In the genomic region with DNA sequence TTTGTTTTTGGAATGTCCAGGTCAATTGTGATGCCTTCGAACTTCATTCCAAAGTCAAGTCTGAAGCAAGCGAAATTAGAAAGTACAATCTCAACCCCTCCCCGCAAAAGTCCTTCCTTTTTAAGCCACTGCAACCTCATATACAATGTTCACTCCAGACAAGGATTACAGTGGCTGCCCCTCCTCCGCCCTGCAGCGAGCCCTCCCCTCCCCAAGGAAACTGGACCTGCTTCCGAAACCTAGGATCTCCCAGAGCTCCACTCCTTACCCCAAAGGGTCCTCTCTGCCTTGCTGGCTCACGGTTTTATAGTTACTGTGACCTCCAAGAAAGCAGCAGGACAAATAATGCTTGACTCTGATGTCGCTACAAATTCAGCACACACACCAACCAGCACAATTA, we compare ENCODE assay signal across 27 cellular contexts.
"Had no signal": no experiment of that assay in that cellular context is flagged by ENCODE, and none has a peak within 500 bp of the region (broad histone marks: within the 10 kb centered on the region; RNA-seq: fewer than 3 reads in every experiment).

No MANE protein-coding gene starts in this region.

- H3K27me3 ChIP-seq: breast epithelium, esophagus squamous epithelium, pancreas, sigmoid colon, upper lobe of left lung, vagina had no signal

- H3K36me3 ChIP-seq: breast epithelium, prostate gland had no signal

- H3K27ac ChIP-seq: breast epithelium, epithelial cell of prostate, esophagus squamous epithelium, pancreas, prostate gland, sigmoid colon, upper lobe of left lung, vagina had no signal

- DNase-seq: activated CD4-positive, alpha-beta memory T cell treated with anti-CD3 and anti-CD28 coated beads for 36 hours; activated CD4-positive, alpha-beta T cell treated with anti-CD3 and anti-CD28 coated beads for 48 hours; activated gamma-delta T cell treated with Interleukin-2 at 50 U/mL for 16 hours; activated T-cell treated with anti-CD3 and anti-CD28 coated beads, Interleukin-2, amount 50 U/mL, for 4 hours; esophagus squamous epithelium; left ventricle myocardium superior; naive B cell; nucleus accumbens; pancreas; retina; sigmoid colon; small intestine; stimulated activated CD4-positive, alpha-beta T cell treated with anti-CD3 and anti-CD28 coated beads, Interleukin-4, amount 100 ng/mL, for 24 hours; stimulated activated naive CD8-positive, alpha-beta T cell treated with anti-CD3 and anti-CD28 coated beads, Interleukin-15, amount 100 ng/mL, for 72 hours; substantia nigra; T-cell; upper lobe of left lung had no signal

- H3K4me3 Mint-ChIP-seq: activated CD4-positive, alpha-beta memory T cell treated with anti-CD3 and anti-CD28 coated beads for 36 hours; activated T-cell treated with anti-CD3 and anti-CD28 coated beads, Interleukin-2, amount 50 U/mL, for 4 hours; activated T-helper 17 cell treated with anti-CD3 and anti-CD28 coated beads, Interleukin-2, amount 50 U/mL, for 72 hours; central memory CD8-positive, alpha-beta T cell; dendritic cell treated with granulocyte-macrophage colony-stimulating factor and Interleukin-4, amounts not matched to agents 40 ng/mL and 50 ng/mL, for 4 days; naive B cell; stimulated activated memory B cell treated with anti-CD40 and anti-IgM and Interleukin-4, amounts not matched to agents 10 μg/mL and 1 μg/mL and 100 μg/mL, for 72 hours; stimulated activated naive CD8-positive, alpha-beta T cell treated with anti-CD3 and anti-CD28 coated beads, Interleukin-15, amount 100 ng/mL, for 72 hours; T-cell; T-helper 2 cell treated with Interferon-gamma antibody and Interleukin-4, amounts not matched to agents 5 μg/mL and 100 μg/mL, for 36 hours had no signal

- H3K27ac Mint-ChIP-seq: activated CD4-positive, alpha-beta memory T cell treated with anti-CD3 and anti-CD28 coated beads for 36 hours; activated naive CD4-positive, alpha-beta T cell treated with anti-CD3 and anti-CD28 coated beads, Interleukin-2, amount 50 U/mL, for 72 hours; activated T-helper 17 cell treated with anti-CD3 and anti-CD28 coated beads, Interleukin-2, amount 50 U/mL, for 72 hours; dendritic cell treated with granulocyte-macrophage colony-stimulating factor and Interleukin-4, amounts not matched to agents 40 ng/mL and 50 ng/mL, for 4 days; naive B cell; stimulated activated memory B cell treated with anti-CD40 and anti-IgM and Interleukin-4, amounts not matched to agents 10 μg/mL and 1 μg/mL and 100 μg/mL, for 72 hours; T-cell; T-helper 2 cell treated with Interferon-gamma antibody and Interleukin-4, amounts not matched to agents 5 μg/mL and 100 μg/mL, for 36 hours had no signal

- H3K4me3 ChIP-seq: breast epithelium, esophagus squamous epithelium, pancreas, prostate gland, sigmoid colon, upper lobe of left lung, vagina had no signal

- H3K9me3 Mint-ChIP-seq: activated CD4-positive, alpha-beta memory T cell treated with anti-CD3 and anti-CD28 coated beads for 36 hours; activated naive CD4-positive, alpha-beta T cell treated with anti-CD3 and anti-CD28 coated beads, Interleukin-2, amount 50 U/mL, for 72 hours; activated T-cell treated with anti-CD3 and anti-CD28 coated beads, Interleukin-2, amount 50 U/mL, for 4 hours; activated T-helper 17 cell treated with anti-CD3 and anti-CD28 coated beads, Interleukin-2, amount 50 U/mL, for 72 hours; central memory CD8-positive, alpha-beta T cell; dendritic cell treated with granulocyte-macrophage colony-stimulating factor and Interleukin-4, amounts not matched to agents 40 ng/mL and 50 ng/mL, for 4 days; naive B cell; stimulated activated memory B cell treated with anti-CD40 and anti-IgM and Interleukin-4, amounts not matched to agents 10 μg/mL and 1 μg/mL and 100 μg/mL, for 72 hours; stimulated activated naive CD8-positive, alpha-beta T cell treated with anti-CD3 and anti-CD28 coated beads, Interleukin-15, amount 100 ng/mL, for 72 hours; T-cell; T-helper 2 cell treated with Interferon-gamma antibody and Interleukin-4, amounts not matched to agents 5 μg/mL and 100 μg/mL, for 36 hours had no signal

- H3K4me1 Mint-ChIP-seq: stimulated activated naive CD8-positive, alpha-beta T cell treated with anti-CD3 and anti-CD28 coated beads, Interleukin-15, amount 100 ng/mL, for 72 hours had no signal

- H3K4me1 ChIP-seq: breast epithelium, esophagus squamous epithelium, pancreas, prostate gland, upper lobe of left lung had no signal

- H3K9me3 ChIP-seq: breast epithelium, esophagus squamous epithelium, pancreas, prostate gland, sigmoid colon, upper lobe of left lung, vagina had no signal

- H3K27me3 Mint-ChIP-seq: activated CD4-positive, alpha-beta memory T cell treated with anti-CD3 and anti-CD28 coated beads for 36 hours; activated T-helper 17 cell treated with anti-CD3 and anti-CD28 coated beads, Interleukin-2, amount 50 U/mL, for 72 hours; central memory CD8-positive, alpha-beta T cell; dendritic cell treated with granulocyte-macrophage colony-stimulating factor and Interleukin-4, amounts not matched to agents 40 ng/mL and 50 ng/mL, for 4 days; naive B cell; stimulated activated memory B cell treated with anti-CD40 and anti-IgM and Interleukin-4, amounts not matched to agents 10 μg/mL and 1 μg/mL and 100 μg/mL, for 72 hours; stimulated activated naive CD8-positive, alpha-beta T cell treated with anti-CD3 and anti-CD28 coated beads, Interleukin-15, amount 100 ng/mL, for 72 hours; T-cell had no signal
